ENCODE assay signal across 1 cellular context in genomic region chr4:185425600-185426352, GRCh38.
TF ChIP-seq lines count a peak whose summit lies in the region.

Gene UFSP2, minus strand, starts transcription at chr4:185425964. Its CDS starts 96 bp downstream, at chr4:185425868.

TF ChIP-seq in HepG2, 621 proteins besides CTCF, POLR2A, EP300 and RAD21 (continued from another document and continues in another):
- TF ChIP-seq MLX (CRISPR knock-in tag; IDR thresholded peaks at IDR 0.05) = no peak
- no peak for TF ChIP-seq DR1 (CRISPR knock-in tag; IDR thresholded peaks at IDR 0.05)
- TF ChIP-seq ZNF740 (CRISPR knock-in tag; IDR thresholded peaks at IDR 0.05) = no peak
- peak; percentile 79; the same call in 1 of the 2 replicates for TF ChIP-seq JUN (CRISPR knock-in tag; IDR thresholded peaks at IDR 0.05)
- no peak; the same call in 1 of the 2 replicates for TF ChIP-seq ZNF646 (CRISPR knock-in tag; IDR thresholded peaks at IDR 0.05)
- peak; percentile 75; the same call in 1 of the 2 replicates for TF ChIP-seq MTERF4 (CRISPR knock-in tag; IDR thresholded peaks at IDR 0.05)
- TF ChIP-seq MNT (IDR thresholded peaks at IDR 0.05) = peak; percentile 65
- no peak for TF ChIP-seq TBP (CRISPR knock-in tag; IDR thresholded peaks at IDR 0.05)
- no peak for TF ChIP-seq ZNF512 (CRISPR knock-in tag; IDR thresholded peaks at IDR 0.05)
- TF ChIP-seq UBTF (CRISPR knock-in tag; IDR thresholded peaks at IDR 0.05) = no peak
- TF ChIP-seq KDM1A (CRISPR knock-in tag; IDR thresholded peaks at IDR 0.05) = no peak
- TF ChIP-seq ZBTB33 (CRISPR knock-in tag; IDR thresholded peaks at IDR 0.05) = 0 out of 2 replicates have a peak, but pooled peaks have one; percentile 3
- no peak for TF ChIP-seq EEA1 (CRISPR knock-in tag; IDR thresholded peaks at IDR 0.05; ENCODE audit: borderline replicate concordance)
- peak; percentile 98 for TF ChIP-seq ATF7 (IDR thresholded peaks at IDR 0.05)
- TF ChIP-seq ATF7 (CRISPR knock-in tag; IDR thresholded peaks at IDR 0.05) = peak; percentile 94
- no peak for TF ChIP-seq ZFP36L2 (CRISPR knock-in tag; IDR thresholded peaks at IDR 0.05)
- no peak for TF ChIP-seq ZXDC (CRISPR knock-in tag; IDR thresholded peaks at IDR 0.05)
- no peak for TF ChIP-seq NPAS2 (CRISPR knock-in tag; IDR thresholded peaks at IDR 0.05; ENCODE audit: borderline replicate concordance)
- peak; percentile 45 for TF ChIP-seq ZNF784 (CRISPR knock-in tag; IDR thresholded peaks at IDR 0.05; ENCODE audit: borderline replicate concordance)
- peak; percentile 59; the same call in 1 of the 2 replicates for TF ChIP-seq MYPOP (CRISPR knock-in tag; IDR thresholded peaks at IDR 0.05)
- TF ChIP-seq NR3C1 (CRISPR knock-in tag; IDR thresholded peaks at IDR 0.05) = no peak
- TF ChIP-seq IKZF4 (CRISPR knock-in tag; IDR thresholded peaks at IDR 0.05; ENCODE audit: borderline replicate concordance, low read depth, not compliant biosample characterization) = no peak
- peak; percentile 83 for TF ChIP-seq ZNF605 (CRISPR knock-in tag; IDR thresholded peaks at IDR 0.05)
- no peak for TF ChIP-seq NFE2L2 (IDR thresholded peaks at IDR 0.05; ENCODE audit: low read length)
- no peak; the same call in 1 of the 2 replicates for TF ChIP-seq ZSCAN9 (CRISPR knock-in tag; IDR thresholded peaks at IDR 0.05; ENCODE audit: borderline replicate concordance)
- TF ChIP-seq SMAD3 (CRISPR knock-in tag; IDR thresholded peaks at IDR 0.05) = 0 out of 2 replicates have a peak, but pooled peaks have one; percentile 44
- TF ChIP-seq AGO1 (IDR thresholded peaks at IDR 0.05; ENCODE audit: low read depth, low read length, poor library complexity, severe bottlenecking) = no peak
- TF ChIP-seq PATZ1 (CRISPR knock-in tag; IDR thresholded peaks at IDR 0.05) = 0 out of 2 replicates have a peak, but pooled peaks have one; percentile 11
- TF ChIP-seq RXRA (CRISPR knock-in tag; IDR thresholded peaks at IDR 0.05) = 0 out of 2 replicates have a peak, but pooled peaks have one; percentile 62
